ENCODE assay signal across 1 cellular context in genomic region chr4:187019896-187020295, GRCh38.
TF ChIP-seq lines count a peak whose summit lies in the region.

No MANE protein-coding gene starts in this region.

TF ChIP-seq in WTC11, 78 proteins besides CTCF, POLR2A, EP300 and RAD21 (continued from another document):
- no peak for TF ChIP-seq ATF2 (CRISPR knock-in tag; IDR thresholded peaks at IDR 0.05; ENCODE audit: borderline replicate concordance, low read depth)
- TF ChIP-seq ZSCAN18 (CRISPR knock-in tag; IDR thresholded peaks at IDR 0.05), result no peak
- no peak for TF ChIP-seq OVOL2 (CRISPR knock-in tag; IDR thresholded peaks at IDR 0.05; ENCODE audit: borderline replicate concordance)
- no peak for TF ChIP-seq JUN (CRISPR knock-in tag; IDR thresholded peaks at IDR 0.05)
